Comparison of ENCODE assay signal across 20 cellular contexts in genomic region chr19:10713317-10713716, GRCh38. TPM values are rescaled to one million over a fixed set of nuclear protein-coding genes. Genes with fewer than 3 reads are reported as not detected.
A peak's percentile ranks its signal among the peaks of the same experiment; 100 is the strongest.
DNase-seq lines count a peak whose midpoint lies in the region; ATAC-seq and TF ChIP-seq lines count a peak whose summit lies in the region.
"Had no signal": no experiment of that assay in that cellular context is flagged by ENCODE, and none has a peak within 500 bp of the region (broad histone marks: within the 10 kb centered on the region; RNA-seq: fewer than 3 reads in every experiment).

No MANE protein-coding gene starts in this region.

- peaks cover 6% of the 10 kb centered on the region for H3K4me1 ChIP-seq in CD8-positive, alpha-beta T cell (ENCODE audit: insufficient read depth, low read length)
- no peaks in the 10 kb centered on the region for H3K4me1 ChIP-seq in naive thymus-derived CD4-positive, alpha-beta T cell (ENCODE audit: control insufficient read depth in 2 of 2, insufficient read depth in 2 of 2, low read length in 2 of 2)
- H3K4me1 ChIP-seq in GM23248 (ENCODE audit: insufficient read depth), result no peaks in the 10 kb centered on the region
- H3K4me1 ChIP-seq: neural progenitor cell, prostate gland had no signal

- ATAC-seq in CD8-positive, alpha-beta T cell, result no peak
- ATAC-seq in activated CD8-positive, alpha-beta T cell treated with anti-CD3 and anti-CD28 coated beads for 36 hours, result no peak
- ATAC-seq in naive thymus-derived CD4-positive, alpha-beta T cell, result no peak
- ATAC-seq in HG03045 (IDR thresholded peaks at IDR 0.05; ENCODE audit: unreplicated experiment) (no peak), GM19395 (IDR thresholded peaks at IDR 0.05; ENCODE audit: unreplicated experiment) (no peak)
- ATAC-seq: left cardiac atrium; stimulated activated naive CD8-positive, alpha-beta T cell treated with anti-CD3 and anti-CD28 coated beads, Interleukin-15, Interleukin-2, amounts not matched to agents 100 U/mL and 50 U/mL, for 24 hours had no signal

- no peaks in the 10 kb centered on the region for H3K9me3 ChIP-seq in CD8-positive, alpha-beta T cell (ENCODE audit: low read length)
- H3K9me3 ChIP-seq in naive thymus-derived CD4-positive, alpha-beta T cell (ENCODE audit: control insufficient read depth in 2 of 3, low read length in 3 of 3), result no peaks in the 10 kb centered on the region
- H3K9me3 ChIP-seq in GM23248 (ENCODE audit: low read depth), result no peaks in the 10 kb centered on the region
- H3K9me3 ChIP-seq: esophagus squamous epithelium, MG63, prostate gland, SK-N-SH, tibial nerve had no signal

- POLR2A ChIA-PET in CD8-positive, alpha-beta T cell (lab: Charles Lee), result no interaction called here
- POLR2A ChIA-PET in activated CD8-positive, alpha-beta T cell treated with anti-CD3 and anti-CD28 coated beads for 36 hours (lab: Charles Lee), result interaction anchor here (2.8 kb wide), 1 partner anchor 11 kb away, joined by 8 read pairs; the partner anchor contains the start of gene QTRT1
- POLR2A ChIA-PET in naive thymus-derived CD4-positive, alpha-beta T cell (lab: Charles Lee), result interaction anchor here (0.6 to 1.5 kb wide), 2 partner anchors 12 to 120 kb away, joined by 3 to 4 read pairs; partner anchors contain the start of gene QTRT1

- CTCF ChIA-PET in CD8-positive, alpha-beta T cell (lab: Charles Lee), result interaction anchor here (0.9 to 1.3 kb wide), 3 partner anchors 65 to 132 kb away, joined by 3 to 4 read pairs (median 3); no protein-coding TSS in a partner anchor
- CTCF ChIA-PET in activated CD8-positive, alpha-beta T cell treated with anti-CD3 and anti-CD28 coated beads for 36 hours (lab: Charles Lee), result interaction anchor here (1.7 to 2.9 kb wide), 2 partner anchors 11 to 151 kb away, joined by 8 to 10 read pairs; partner anchors contain the start of gene QTRT1
- CTCF ChIA-PET in naive thymus-derived CD4-positive, alpha-beta T cell (lab: Charles Lee), result no interaction called here

- intact Hi-C loops in CD8-positive, alpha-beta T cell (cut with DNase I, micrococcal nuclease), result no loop called here
- intact Hi-C loops in activated CD8-positive, alpha-beta T cell treated with anti-CD3 and anti-CD28 coated beads for 36 hours (cut with micrococcal nuclease), result no loop called here
- intact Hi-C loops in naive thymus-derived CD4-positive, alpha-beta T cell (cut with micrococcal nuclease), result no loop called here

- no peak overlapping the region for H3K27ac ChIP-seq in CD8-positive, alpha-beta T cell (ENCODE audit: low read depth, low read length)
- H3K27ac ChIP-seq in naive thymus-derived CD4-positive, alpha-beta T cell (ENCODE audit: low read depth, low read length), result no peak overlapping the region
- no peak overlapping the region for H3K27ac ChIP-seq in GM23248
- H3K27ac ChIP-seq: brain microvascular endothelial cell, esophagus squamous epithelium, neural progenitor cell, prostate gland had no signal

- no peaks in the 10 kb centered on the region for H3K9me3 Mint-ChIP-seq in CD8-positive, alpha-beta T cell
- H3K9me3 Mint-ChIP-seq in activated CD8-positive, alpha-beta T cell treated with anti-CD3 and anti-CD28 coated beads for 36 hours, result no peaks in the 10 kb centered on the region
- no peaks in the 10 kb centered on the region for H3K9me3 Mint-ChIP-seq in naive thymus-derived CD4-positive, alpha-beta T cell
- H3K9me3 Mint-ChIP-seq: IgD-negative memory B cell, neural progenitor cell had no signal

- H2AFZ ChIP-seq in GM23248, result no peak overlapping the region
- H2AFZ ChIP-seq: neural progenitor cell had no signal

- H3K4me1 Mint-ChIP-seq in CD8-positive, alpha-beta T cell (ENCODE audit: low read depth), result peaks cover 8% of the 10 kb centered on the region
- peaks cover 5% of the 10 kb centered on the region for H3K4me1 Mint-ChIP-seq in activated CD8-positive, alpha-beta T cell treated with anti-CD3 and anti-CD28 coated beads for 36 hours (ENCODE audit: low read depth)
- peaks cover 5 to 15% (median 7%) of the 10 kb centered on the region in 7 donors for H3K4me1 Mint-ChIP-seq in naive thymus-derived CD4-positive, alpha-beta T cell

- no peak for TF ChIP-seq CTCF in CD8-positive, alpha-beta T cell (IDR thresholded peaks at IDR 0.05)
- no peak for TF ChIP-seq CTCF in activated CD8-positive, alpha-beta T cell treated with anti-CD3 and anti-CD28 coated beads for 36 hours (IDR thresholded peaks at IDR 0.05)

- no peak overlapping the region for H3K4me2 ChIP-seq in GM23248 (ENCODE audit: unreplicated experiment)
- H3K4me2 ChIP-seq: neural progenitor cell, SK-N-SH had no signal

- peaks cover 4% of the 10 kb centered on the region for H3K36me3 ChIP-seq in CD8-positive, alpha-beta T cell (ENCODE audit: insufficient read depth, low read length)
- H3K36me3 ChIP-seq in naive thymus-derived CD4-positive, alpha-beta T cell (ENCODE audit: control insufficient read depth in 2 of 3, insufficient read depth in 3 of 3, low read length in 3 of 3), result peaks cover 0 to 15% (median 0%) of the 10 kb centered on the region in 3 experiments
- no peaks in the 10 kb centered on the region; the same call in 1 of the 2 replicates for H3K36me3 ChIP-seq in GM23248 (ENCODE audit: low read depth)
- H3K36me3 ChIP-seq: brain microvascular endothelial cell, neural progenitor cell, prostate gland had no signal

- in situ Hi-C loops in GM23248 (cut with MboI), result no loop called here

- no peaks in the 10 kb centered on the region for H4K20me1 ChIP-seq in GM23248 (ENCODE audit: insufficient read depth)

- peaks cover 3% of the 10 kb centered on the region for H3K79me2 ChIP-seq in GM23248 (ENCODE audit: insufficient read depth)

- no peaks in the 10 kb centered on the region for H3F3A ChIP-seq in GM23248 (ENCODE audit: insufficient read depth)

- WGBS in GM23248 (ENCODE audit: low coverage in 1 of 2, low lambda C conversion rate in 2 of 2, missing lambda C conversion rate in 2 of 2), 2 experiments, result 95 to 99% methylated on average over 5 of the region's 5 CpGs

- no peaks in the 10 kb centered on the region for H3K27me3 Mint-ChIP-seq in CD8-positive, alpha-beta T cell (ENCODE audit: low read depth)
- no peaks in the 10 kb centered on the region for H3K27me3 Mint-ChIP-seq in activated CD8-positive, alpha-beta T cell treated with anti-CD3 and anti-CD28 coated beads for 36 hours
- no peaks in the 10 kb centered on the region for H3K27me3 Mint-ChIP-seq in naive thymus-derived CD4-positive, alpha-beta T cell
- H3K27me3 Mint-ChIP-seq: IgD-negative memory B cell had no signal

- no peak overlapping the region for H3K4me3 ChIP-seq in CD8-positive, alpha-beta T cell (ENCODE audit: low read depth, low read length)
- H3K4me3 ChIP-seq in naive thymus-derived CD4-positive, alpha-beta T cell (ENCODE audit: low read length), result no peak overlapping the region
- no peak overlapping the region for H3K4me3 ChIP-seq in GM23248
- H3K4me3 ChIP-seq: esophagus squamous epithelium, MG63, neural progenitor cell, prostate gland, tibial nerve had no signal

- peak overlapping the region; percentile 75 for H3K27ac Mint-ChIP-seq in CD8-positive, alpha-beta T cell
- peak overlapping the region; percentile 57 for H3K27ac Mint-ChIP-seq in activated CD8-positive, alpha-beta T cell treated with anti-CD3 and anti-CD28 coated beads for 36 hours
- H3K27ac Mint-ChIP-seq in naive thymus-derived CD4-positive, alpha-beta T cell, result peak overlapping the region in 5 of 9 donors; percentile 29 to 78 (median 51)
- H3K27ac Mint-ChIP-seq: neural progenitor cell had no signal

- H3K9me2 ChIP-seq in GM23248 (ENCODE audit: insufficient read depth), result no peaks in the 10 kb centered on the region
- H3K9me2 ChIP-seq: SK-N-SH had no signal

- no peaks in the 10 kb centered on the region for H3K27me3 ChIP-seq in CD8-positive, alpha-beta T cell (ENCODE audit: insufficient read depth, low read length)
- no peaks in the 10 kb centered on the region for H3K27me3 ChIP-seq in naive thymus-derived CD4-positive, alpha-beta T cell (ENCODE audit: control insufficient read depth in 2 of 2, insufficient read depth in 2 of 2, low read length in 2 of 2)
- H3K27me3 ChIP-seq in GM23248 (replicated peaks; ENCODE audit: insufficient read depth), result no peaks in the 10 kb centered on the region
- H3K27me3 ChIP-seq: brain microvascular endothelial cell, esophagus squamous epithelium, MG63, neural progenitor cell, tibial nerve had no signal

- no peak overlapping the region for H3K4me3 Mint-ChIP-seq in CD8-positive, alpha-beta T cell
- no peak overlapping the region for H3K4me3 Mint-ChIP-seq in activated CD8-positive, alpha-beta T cell treated with anti-CD3 and anti-CD28 coated beads for 36 hours
- H3K4me3 Mint-ChIP-seq in naive thymus-derived CD4-positive, alpha-beta T cell, result no peak overlapping the region
- H3K4me3 Mint-ChIP-seq: neural progenitor cell had no signal

- peaks cover 31% of the 10 kb centered on the region for H3K36me3 Mint-ChIP-seq in CD8-positive, alpha-beta T cell
- peaks cover 16% of the 10 kb centered on the region for H3K36me3 Mint-ChIP-seq in activated CD8-positive, alpha-beta T cell treated with anti-CD3 and anti-CD28 coated beads for 36 hours (ENCODE audit: low read depth)
- H3K36me3 Mint-ChIP-seq in naive thymus-derived CD4-positive, alpha-beta T cell, result peaks cover 0 to 12% (median 2%) of the 10 kb centered on the region in 5 donors
- H3K36me3 Mint-ChIP-seq: IgD-negative memory B cell had no signal

- peak in 1 of 7 experiments; percentile 51 for DNase-seq in CD8-positive, alpha-beta T cell
- DNase-seq in DMS53 treated with DMSO at 0.1 percent for 48 hours (lab: John Stamatoyannopoulos, UW; ENCODE audit: unreplicated experiment) (peak; percentile 3), GM23248 (no peak)
- DNase-seq in activated CD8-positive, alpha-beta T cell treated with anti-CD3 and anti-CD28 coated beads for 36 hours, result peak; percentile 39
- DNase-seq in naive thymus-derived CD4-positive, alpha-beta T cell, result peak in 2 of 9 donors; percentile 24 to 61
- DNase-seq: activated CD4-positive, CD25-positive, alpha-beta regulatory T cell; brain microvascular endothelial cell; COR-L47; esophagus squamous epithelium; left cardiac atrium; MG63; NCI-H446 treated with DMSO at 0.1 percent for 48 hours; SK-N-SH; stimulated activated naive CD8-positive, alpha-beta T cell treated with anti-CD3 and anti-CD28 coated beads, Interleukin-15, Interleukin-2, amounts not matched to agents 100 U/mL and 50 U/mL, for 24 hours had no signal

- H3K9ac ChIP-seq in GM23248, result no peak overlapping the region
- H3K9ac ChIP-seq: neural progenitor cell, SK-N-SH had no signal

RNA-seq across cellular contexts. Expression of gene DNM2, which starts 4.6 kb away (rescaled TPM):
- total RNA-seq in CD8-positive, alpha-beta T cell, result 100 to 1,000 TPM; 309 to 337 TPM
- 100 to 1,000 TPM; 151 to 153 TPM for total RNA-seq in activated CD8-positive, alpha-beta T cell treated with anti-CD3 and anti-CD28 coated beads for 36 hours
- total RNA-seq in naive thymus-derived CD4-positive, alpha-beta T cell, result 100 to 1,000 TPM; 238 to 340 (median 269) TPM
- polyA plus RNA-seq in naive thymus-derived CD4-positive, alpha-beta T cell, result 100 to 1,000 TPM in 1 of 2 donors, 10 to 100 TPM in 1; 49.1 to 111 TPM
- total RNA-seq in GM23248 (2014; rRNA removed; shearing (Covaris generic)), result 47.2 and 48.9 TPM in 2 replicates
- 58.7 and 60.5 TPM in 2 replicates for polyA plus RNA-seq in GM23248 (2016; fragmentation: Nextera tagmentation; extraction: Ambion mirVana)

RNA-seq across cellular contexts. Expression of gene QTRT1, which starts 12.1 kb away (rescaled TPM):
- 10 to 100 TPM; 47.3 to 52.1 TPM for total RNA-seq in CD8-positive, alpha-beta T cell
- total RNA-seq in activated CD8-positive, alpha-beta T cell treated with anti-CD3 and anti-CD28 coated beads for 36 hours, result 10 to 100 TPM; 56.8 to 61.8 TPM
- 10 to 100 TPM; 36.1 to 63.4 (median 54.9) TPM for total RNA-seq in naive thymus-derived CD4-positive, alpha-beta T cell
- 10 to 100 TPM; 38.0 to 41.8 TPM for polyA plus RNA-seq in naive thymus-derived CD4-positive, alpha-beta T cell
- total RNA-seq in GM23248 (2014; rRNA removed; shearing (Covaris generic)), result 33.2 and 42.2 TPM in 2 replicates
- polyA plus RNA-seq in GM23248 (2016; fragmentation: Nextera tagmentation; extraction: Ambion mirVana), result 42.7 and 49.0 TPM in 2 replicates

RNA-seq across cellular contexts. Expression of gene ILF3, which starts 59.2 kb away (rescaled TPM):
- total RNA-seq in CD8-positive, alpha-beta T cell, result 100 to 1,000 TPM; 604 to 613 TPM
- 100 to 1,000 TPM; 435 to 450 TPM for total RNA-seq in activated CD8-positive, alpha-beta T cell treated with anti-CD3 and anti-CD28 coated beads for 36 hours
- total RNA-seq in naive thymus-derived CD4-positive, alpha-beta T cell, result 100 to 1,000 TPM; 346 to 515 (median 368) TPM
- 10 to 100 TPM; 91.0 to 99.9 TPM for polyA plus RNA-seq in naive thymus-derived CD4-positive, alpha-beta T cell
- 75.5 and 93.2 TPM in 2 replicates for total RNA-seq in GM23248 (2014; rRNA removed; shearing (Covaris generic))
- polyA plus RNA-seq in GM23248 (2016; fragmentation: Nextera tagmentation; extraction: Ambion mirVana), result 80.1 and 81.6 TPM in 2 replicates
